ENCODE assay signal across 9 cellular contexts in genomic region chr17:68599873-68600122, GRCh38. TPM values are rescaled to one million over a fixed set of nuclear protein-coding genes. Genes with fewer than 3 reads are reported as not detected.
A peak's percentile ranks its signal among the peaks of the same experiment; 100 is the strongest.
DNase-seq lines count a peak whose midpoint lies in the region; ATAC-seq and TF ChIP-seq lines count a peak whose summit lies in the region.
"Had no signal": no experiment of that assay in that cellular context is flagged by ENCODE, and none has a peak within 500 bp of the region (broad histone marks: within the 10 kb centered on the region; RNA-seq: fewer than 3 reads in every experiment).

No MANE protein-coding gene starts in this region.

- H3K9me3 ChIP-seq in vagina = no peaks in the 10 kb centered on the region

- H3K27ac ChIP-seq in vagina = peak overlapping the region; percentile 88

- no peaks in the 10 kb centered on the region for H3K36me3 ChIP-seq in vagina

- peaks cover 4 to 18% of the 10 kb centered on the region in 2 donors for H3K4me1 Mint-ChIP-seq in natural killer cell treated with Interleukin-12 subunit alpha and Interleukin-12 subunit beta and Interleukin-15 and Interleukin-18, amount 100 ng/mL, for 72 hours (ENCODE audit: low read depth in 2 of 2)

- H3K27ac Mint-ChIP-seq in natural killer cell treated with Interleukin-12 subunit alpha and Interleukin-12 subunit beta and Interleukin-15 and Interleukin-18, amount 100 ng/mL, for 72 hours = no peak overlapping the region

- peaks cover 49 to 71% of the 10 kb centered on the region in 2 donors for H3K27me3 Mint-ChIP-seq in natural killer cell treated with Interleukin-12 subunit alpha and Interleukin-12 subunit beta and Interleukin-15 and Interleukin-18, amount 100 ng/mL, for 72 hours

- peak overlapping the region; percentile 66 for H3K4me3 Mint-ChIP-seq in natural killer cell treated with Interleukin-12 subunit alpha and Interleukin-12 subunit beta and Interleukin-15 and Interleukin-18, amount 100 ng/mL, for 72 hours

- H3K4me3 ChIP-seq in fibroblast of mammary gland (ENCODE audit: control insufficient read depth, low read depth, low read length) (peak overlapping the region; percentile 78), vagina (peak overlapping the region; percentile 74 to 84)

- DNase-seq in Right ventricle myocardium superior (no peak), cardiac septum (ENCODE audit: low spot score) (no peak), fibroblast of mammary gland (ENCODE audit: low read depth) (no peak), vagina (ENCODE audit: extremely low spot score in 2 of 2) (no peak), 8988T (no peak)
- no peak for DNase-seq in natural killer cell treated with Interleukin-12 subunit alpha and Interleukin-12 subunit beta and Interleukin-15 and Interleukin-18, amount 100 ng/mL, for 72 hours (ENCODE audit: low spot score)
- no peak for DNase-seq in stimulated activated naive CD4-positive, alpha-beta T cell (lab: John Stamatoyannopoulos, UW)
- DNase-seq: nucleus accumbens had no signal

- ATAC-seq in Right ventricle myocardium superior (ENCODE audit: poor library complexity) (peak; percentile 7), GM19455 (IDR thresholded peaks at IDR 0.05; ENCODE audit: unreplicated experiment) (no peak)
- no peak for ATAC-seq in natural killer cell treated with Interleukin-12 subunit alpha and Interleukin-12 subunit beta and Interleukin-15 and Interleukin-18, amount 100 ng/mL, for 72 hours

- no peak for TF ChIP-seq POLR2A in vagina (IDR thresholded peaks at IDR 0.05)

- H3K4me1 ChIP-seq in vagina = peaks cover 53% of the 10 kb centered on the region

- H3K36me3 Mint-ChIP-seq in natural killer cell treated with Interleukin-12 subunit alpha and Interleukin-12 subunit beta and Interleukin-15 and Interleukin-18, amount 100 ng/mL, for 72 hours = no peaks in the 10 kb centered on the region

- intact Hi-C loops in Right ventricle myocardium superior (cut with DNase I) (no loop called here), cardiac septum (cut with DNase I) (loop anchor here (5.0 to 10.0 kb wide), 4 partner anchors 62 to 155 kb away; partner anchors contain the start of gene PRKAR1A), vagina (cut with DNase I) (no loop called here)

- H3K9me3 Mint-ChIP-seq in natural killer cell treated with Interleukin-12 subunit alpha and Interleukin-12 subunit beta and Interleukin-15 and Interleukin-18, amount 100 ng/mL, for 72 hours = no peaks in the 10 kb centered on the region

- H3K27me3 ChIP-seq in vagina = no peaks in the 10 kb centered on the region

- TF ChIP-seq CTCF in fibroblast of mammary gland (conservative IDR thresholded peaks at IDR 0.05; ENCODE audit: control insufficient read depth, insufficient read depth, low read depth, low read length) (no peak), vagina (IDR thresholded peaks at IDR 0.05) (no peak)

RNA-seq across cellular contexts. Expression of gene FAM20A, which starts 1.4 kb away (rescaled TPM):
- total RNA-seq in Right ventricle myocardium superior = 5.0 TPM
- total RNA-seq in cardiac septum = 14.7 TPM
- not detected for total RNA-seq in natural killer cell treated with Interleukin-12 subunit alpha and Interleukin-12 subunit beta and Interleukin-15 and Interleukin-18, amount 100 ng/mL, for 72 hours
- 16.2 TPM for total RNA-seq in vagina
